In the genomic region with DNA sequence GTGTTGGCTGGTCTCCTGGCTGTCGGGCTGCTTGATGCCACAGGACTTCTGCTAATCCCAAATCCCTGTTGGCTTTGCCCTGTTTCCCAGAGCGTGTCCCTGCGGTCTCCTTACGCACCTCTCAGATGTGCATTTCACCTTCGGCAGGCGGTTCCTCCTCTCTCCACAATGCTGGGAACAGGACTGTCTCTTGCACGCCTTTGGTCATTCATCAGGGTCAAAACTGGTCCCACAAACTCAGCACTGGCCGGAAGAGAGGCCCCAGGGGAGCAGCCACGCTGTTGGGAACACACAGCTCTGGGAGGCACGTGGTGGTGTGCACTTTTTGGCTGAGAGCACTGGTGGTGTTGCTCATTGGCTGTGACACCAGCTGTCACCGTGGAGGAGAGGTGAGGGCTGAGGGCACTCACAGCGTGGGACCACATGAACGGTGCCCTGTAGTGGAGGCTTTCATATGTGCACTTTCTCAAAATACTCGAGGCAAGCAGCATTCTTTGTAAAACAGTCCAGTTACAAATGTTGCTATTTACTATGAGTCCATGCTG, we compare ENCODE assay signal across 1 cellular context.
TF ChIP-seq lines count a peak whose summit lies in the region.

No MANE protein-coding gene starts in this region.

TF ChIP-seq in HepG2, 621 proteins besides CTCF, POLR2A, EP300 and RAD21:
- TF ChIP-seq U2AF1 (optimal IDR thresholded peaks at IDR 0.05; ENCODE audit: low read depth, low read length) (no peak), GABPA (IDR thresholded peaks at IDR 0.05; ENCODE audit: low read depth, low read length) (no peak), GABPA (CRISPR knock-in tag; IDR thresholded peaks at IDR 0.05; ENCODE audit: low read depth) (no peak), ZNF788 (CRISPR knock-in tag; IDR thresholded peaks at IDR 0.05; ENCODE audit: borderline replicate concordance) (no peak), SIX4 (CRISPR knock-in tag; IDR thresholded peaks at IDR 0.05) (no peak), RCOR2 (CRISPR knock-in tag; IDR thresholded peaks at IDR 0.05) (no peak), ZNF547 (CRISPR knock-in tag; IDR thresholded peaks at IDR 0.05) (no peak), ZNF672 (CRISPR knock-in tag; IDR thresholded peaks at IDR 0.05) (no peak), MLLT10 (CRISPR knock-in tag; IDR thresholded peaks at IDR 0.05) (no peak), IKZF1 (IDR thresholded peaks at IDR 0.05) (no peak)
- TF ChIP-seq, protein P1, sequence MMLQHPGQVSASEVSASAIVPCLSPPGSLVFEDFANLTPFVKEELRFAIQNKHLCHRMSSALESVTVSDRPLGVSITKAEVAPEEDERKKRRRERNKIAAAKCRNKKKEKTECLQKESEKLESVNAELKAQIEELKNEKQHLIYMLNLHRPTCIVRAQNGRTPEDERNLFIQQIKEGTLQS (CRISPR knock-in tag; IDR thresholded peaks at IDR 0.05), result no peak
- TF ChIP-seq, protein P2, sequence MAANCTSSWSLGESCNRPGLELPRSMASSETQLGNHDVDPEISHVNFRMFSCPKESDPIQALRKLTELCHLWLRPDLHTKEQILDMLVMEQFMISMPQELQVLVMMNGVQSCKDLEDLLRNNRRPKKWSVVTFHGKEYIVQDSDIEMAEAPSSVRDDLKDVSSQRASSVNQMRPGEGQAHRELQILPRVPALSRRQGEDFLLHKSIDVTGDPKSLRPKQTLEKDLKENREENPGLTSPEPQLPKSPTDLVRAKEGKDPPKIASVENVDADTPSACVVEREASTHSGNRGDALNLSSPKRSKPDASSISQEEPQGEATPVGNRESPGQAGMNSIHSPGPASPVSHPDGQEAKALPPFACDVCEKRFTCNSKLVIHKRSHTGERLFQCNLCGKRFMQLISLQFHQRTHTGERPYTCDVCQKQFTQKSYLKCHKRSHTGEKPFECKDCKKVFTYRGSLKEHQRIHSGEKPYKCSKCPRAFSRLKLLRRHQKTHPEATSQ (CRISPR knock-in tag; IDR thresholded peaks at IDR 0.05; ENCODE audit: borderline replicate concordance), result no peak
- TF ChIP-seq, protein P3, sequence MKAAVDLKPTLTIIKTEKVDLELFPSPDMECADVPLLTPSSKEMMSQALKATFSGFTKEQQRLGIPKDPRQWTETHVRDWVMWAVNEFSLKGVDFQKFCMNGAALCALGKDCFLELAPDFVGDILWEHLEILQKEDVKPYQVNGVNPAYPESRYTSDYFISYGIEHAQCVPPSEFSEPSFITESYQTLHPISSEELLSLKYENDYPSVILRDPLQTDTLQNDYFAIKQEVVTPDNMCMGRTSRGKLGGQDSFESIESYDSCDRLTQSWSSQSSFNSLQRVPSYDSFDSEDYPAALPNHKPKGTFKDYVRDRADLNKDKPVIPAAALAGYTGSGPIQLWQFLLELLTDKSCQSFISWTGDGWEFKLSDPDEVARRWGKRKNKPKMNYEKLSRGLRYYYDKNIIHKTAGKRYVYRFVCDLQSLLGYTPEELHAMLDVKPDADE (CRISPR knock-in tag; IDR thresholded peaks at IDR 0.05), result no peak
